26 cellular contexts compared by ENCODE assay signal in the genomic region with DNA sequence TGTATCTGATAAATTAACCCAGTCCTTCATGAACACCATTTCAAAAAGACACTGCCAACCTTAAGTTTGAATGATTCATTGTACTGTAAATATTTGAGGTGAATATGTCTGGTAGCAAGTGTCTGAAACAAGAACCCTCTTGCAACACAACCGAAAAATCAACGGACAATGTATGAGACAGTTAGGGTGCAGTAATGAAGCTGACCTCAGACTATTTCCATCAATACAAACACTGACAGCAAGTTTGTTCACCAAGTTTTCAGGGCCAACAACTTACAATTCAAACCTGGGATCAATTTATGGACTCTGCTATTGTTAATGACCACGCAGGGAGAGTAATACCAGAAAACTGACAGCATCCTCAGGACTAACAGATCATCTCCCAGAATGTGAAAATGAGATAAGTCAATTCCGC.
DNase-seq lines count a peak whose midpoint lies in the region; ATAC-seq, FAIRE-seq and TF ChIP-seq lines count a peak whose summit lies in the region.
"Had no signal": no experiment of that assay in that cellular context is flagged by ENCODE, and none has a peak within 500 bp of the region (broad histone marks: within the 10 kb centered on the region; RNA-seq: fewer than 3 reads in every experiment).

No MANE protein-coding gene starts in this region.

- no peak for TF ChIP-seq CTCF in A549 (IDR thresholded peaks at IDR 0.05)
- TF ChIP-seq CTCF in MM.1S (IDR thresholded peaks at IDR 0.05; ENCODE audit: low read length) = no peak
- no peak for TF ChIP-seq CTCF in Panc1 (IDR thresholded peaks at IDR 0.05)
- no peak for TF ChIP-seq CTCF in foreskin keratinocyte (conservative IDR thresholded peaks at IDR 0.05)

- POLR2A ChIA-PET in A549 (lab: Yijun Ruan, JAX) = no interaction called here
- POLR2A ChIA-PET in Panc1 (lab: Charles Lee) = no interaction called here

- H3K27me3 ChIP-seq in MM.1S (replicated peaks; ENCODE audit: insufficient read depth, low read length) (no peaks in the 10 kb centered on the region), Panc1 (ENCODE audit: control insufficient read depth, insufficient read depth, low read length) (0 out of 2 replicates have a peak, but pooled peaks cover 3% of the 10 kb centered on the region), foreskin keratinocyte (no peaks in the 10 kb centered on the region), mesendoderm (ENCODE audit: insufficient read depth, low read length, poor library complexity) (no peaks in the 10 kb centered on the region)
- H3K27me3 ChIP-seq: BLaER1, dorsolateral prefrontal cortex had no signal

- DNase-seq in A549 (ENCODE audit: low read depth in 1 of 2, low spot score in 1 of 2) (peak in 1 of 2 experiments; percentile 68), MM.1S (no peak), Panc1 (ENCODE audit: low read depth, low spot score) (peak; percentile 5), foreskin keratinocyte (peak; percentile 20 to 48), NCI-H2227 (lab: John Stamatoyannopoulos, UW; ENCODE audit: unreplicated experiment) (no peak), mesendoderm (no peak)
- DNase-seq: activated effector memory CD4-positive, alpha-beta T cell treated with Interleukin-2 at 50 U/mL for 16 hours; cerebellar nuclear complex; dorsolateral prefrontal cortex; GF-D8; HCEC 1CT; Kasumi-1; left ventricle myocardium superior; naive thymus-derived CD8-positive, alpha-beta T cell; NCI-H2029 treated with DMSO at 0.1 percent for 48 hours; NCI-H2227 treated with DMSO at 0.1 percent for 48 hours; NCI-H748 treated with DMSO at 0.1 percent for 48 hours; occipital lobe; OCI-M1; psoas muscle; SHP77 had no signal

- H3K79me1 ChIP-seq in mesendoderm (ENCODE audit: low read length) = no peaks in the 10 kb centered on the region

- H3K9ac ChIP-seq in MM.1S (ENCODE audit: low read length) (no peak overlapping the region), mesendoderm (ENCODE audit: low read length) (no peak overlapping the region)
- H3K9ac ChIP-seq: BLaER1 had no signal

- no peak; a peak in 3 of 5 replicates for TF ChIP-seq RAD21 in A549 (conservative IDR thresholded peaks at IDR 0.05 in 1 of 2, IDR thresholded peaks at IDR 0.05 in 1 of 2)

- no peaks in the 10 kb centered on the region for H3K9me3 ChIP-seq in A549
- no peaks in the 10 kb centered on the region for H3K9me3 ChIP-seq in MM.1S (replicated peaks; ENCODE audit: insufficient read depth, low read length)
- H3K9me3 ChIP-seq in Panc1 (ENCODE audit: control insufficient read depth, insufficient read depth, low read depth, low read length) = no peaks in the 10 kb centered on the region
- H3K9me3 ChIP-seq: BLaER1, psoas muscle had no signal

- H3K56ac ChIP-seq in mesendoderm (ENCODE audit: low read length) = no peak overlapping the region

- peaks cover 9% of the 10 kb centered on the region for H3F3A ChIP-seq in MM.1S (ENCODE audit: insufficient read depth, low read length)

- no peak overlapping the region for H3K4ac ChIP-seq in mesendoderm (ENCODE audit: low read depth, low read length)

- peaks cover 46% of the 10 kb centered on the region for H3K4me1 ChIP-seq in A549
- peaks cover 21% of the 10 kb centered on the region for H3K4me1 ChIP-seq in MM.1S (ENCODE audit: low read length)
- H3K4me1 ChIP-seq in Panc1 (ENCODE audit: control insufficient read depth, insufficient read depth, low read length) = no peaks in the 10 kb centered on the region
- no peaks in the 10 kb centered on the region for H3K4me1 ChIP-seq in foreskin keratinocyte
- no peaks in the 10 kb centered on the region for H3K4me1 ChIP-seq in mesendoderm (ENCODE audit: control insufficient read depth, low read depth, low read length)
- H3K4me1 ChIP-seq: BLaER1, psoas muscle had no signal

- no peak overlapping the region for H2BK5ac ChIP-seq in mesendoderm (ENCODE audit: low read length)

- BruUV-seq in Panc1 (replicated peaks; lab: Mats Ljungman, UMichigan) = no TSS peak

- H4K20me1 ChIP-seq in MM.1S (ENCODE audit: insufficient read depth, low read length) = no peaks in the 10 kb centered on the region
- H4K20me1 ChIP-seq: BLaER1 had no signal

- H2AK5ac ChIP-seq in mesendoderm (ENCODE audit: low read length) = no peak overlapping the region

- H3K18ac ChIP-seq in mesendoderm (ENCODE audit: low read length) = no peak overlapping the region

- TF ChIP-seq POLR2A in A549 (IDR thresholded peaks at IDR 0.05; ENCODE audit: low read length) = no peak

- H3K79me2 ChIP-seq in MM.1S (ENCODE audit: low read length) = peaks cover 57% of the 10 kb centered on the region
- no peaks in the 10 kb centered on the region for H3K79me2 ChIP-seq in mesendoderm (ENCODE audit: control insufficient read depth, insufficient read depth, low read length)

- H3K4me3 ChIP-seq in A549 (no peak overlapping the region), MM.1S (ENCODE audit: low read length) (no peak overlapping the region), Panc1 (ENCODE audit: low read depth in 2 of 2, low read length in 2 of 2) (no peak overlapping the region), mesendoderm (ENCODE audit: low read length) (no peak overlapping the region)
- H3K4me3 ChIP-seq: BLaER1, dorsolateral prefrontal cortex, psoas muscle had no signal

- H3K36me3 ChIP-seq in MM.1S (replicated peaks; ENCODE audit: insufficient read depth, low read length) (no peaks in the 10 kb centered on the region), Panc1 (ENCODE audit: control insufficient read depth, insufficient read depth, low read length) (no peaks in the 10 kb centered on the region), mesendoderm (ENCODE audit: control insufficient read depth, insufficient read depth, low read length) (no peaks in the 10 kb centered on the region)
- H3K36me3 ChIP-seq: BLaER1 had no signal

- no peaks in the 10 kb centered on the region for H3K9me2 ChIP-seq in MM.1S (replicated peaks; ENCODE audit: insufficient read depth, low read length)

- peak; percentile 92 to 93 for ATAC-seq in A549
- no peak for ATAC-seq in Panc1
- peak; percentile 42 for ATAC-seq in foreskin keratinocyte
- no peak for ATAC-seq in HG02678 (IDR thresholded peaks at IDR 0.05; ENCODE audit: unreplicated experiment)
- ATAC-seq in HG03378 (IDR thresholded peaks at IDR 0.05; ENCODE audit: unreplicated experiment) = no peak
- ATAC-seq: left ventricle myocardium superior; naive thymus-derived CD8-positive, alpha-beta T cell had no signal

- H4K8ac ChIP-seq in mesendoderm (ENCODE audit: low read depth, low read length) = no peak overlapping the region

- no peak overlapping the region for H2BK120ac ChIP-seq in mesendoderm (ENCODE audit: low read depth, low read length)

- H3K27ac ChIP-seq in A549 = peak overlapping the region; percentile 72 to 75
- no peak overlapping the region for H3K27ac ChIP-seq in MM.1S (ENCODE audit: low read length)
- H3K27ac ChIP-seq in Panc1 (ENCODE audit: low read length) = no peak overlapping the region
- no peak overlapping the region for H3K27ac ChIP-seq in foreskin keratinocyte
- no peak overlapping the region for H3K27ac ChIP-seq in mesendoderm (ENCODE audit: low read depth, low read length)
- H3K27ac ChIP-seq: BLaER1, dorsolateral prefrontal cortex, psoas muscle had no signal

- intact Hi-C loops in Panc1 (cut with micrococcal nuclease; ENCODE audit: unreplicated experiment) = no loop called here

- no peak overlapping the region for H3K23ac ChIP-seq in mesendoderm (ENCODE audit: low read length)

- FAIRE-seq in A549 (lab: Jason Lieb, UNC) = no peak
- FAIRE-seq: A204.1, GM19239 had no signal

- in situ Hi-C loops in Panc1 (cut with HindIII; ENCODE audit: low pct_unique_long_range_greater_than_20kb, low sequenced_read_pairs) = no loop called here

- H3K4me2 ChIP-seq in A549 (peak overlapping the region; percentile 80), MM.1S (ENCODE audit: low read depth, low read length) (peak overlapping the region; percentile 53; the same call in 1 of the 2 replicates), mesendoderm (ENCODE audit: low read length) (no peak overlapping the region)
- H3K4me2 ChIP-seq: BLaER1 had no signal

- no peak overlapping the region for H4K5ac ChIP-seq in mesendoderm (ENCODE audit: low read length)

- CTCF ChIA-PET in A549 (lab: Yijun Ruan, JAX) (interaction anchor here (0.6 to 2.0 kb wide), 5 partner anchors 8 to 125 kb away, joined by 3 to 8 read pairs (median 3); no protein-coding TSS in a partner anchor), Panc1 (lab: Charles Lee) (no interaction called here)

- WGBS in A549 (ENCODE audit: missing lambda C conversion rate) = 25% methylated on average over 4 of the region's 4 CpGs
- WGBS in mesendoderm (ENCODE audit: extremely low coverage, insufficient coverage, low lambda C conversion rate) = no CpG with 5 or more reads among the region's 4 CpGs

- H2AFZ ChIP-seq in MM.1S (ENCODE audit: low read length) = no peak overlapping the region

- H2BK15ac ChIP-seq in mesendoderm (replicated peaks; ENCODE audit: low read depth) = no peak overlapping the region

- TF ChIP-seq EP300 in A549 (IDR thresholded peaks at IDR 0.05) = peak; percentile 57 to 60; a peak in 2 of 5 replicates

TF ChIP-seq in A549, 52 proteins besides CTCF, POLR2A, EP300 and RAD21 (continues in another document):
- no peak for TF ChIP-seq HDAC2 (IDR thresholded peaks at IDR 0.05)
- TF ChIP-seq, protein P1, sequence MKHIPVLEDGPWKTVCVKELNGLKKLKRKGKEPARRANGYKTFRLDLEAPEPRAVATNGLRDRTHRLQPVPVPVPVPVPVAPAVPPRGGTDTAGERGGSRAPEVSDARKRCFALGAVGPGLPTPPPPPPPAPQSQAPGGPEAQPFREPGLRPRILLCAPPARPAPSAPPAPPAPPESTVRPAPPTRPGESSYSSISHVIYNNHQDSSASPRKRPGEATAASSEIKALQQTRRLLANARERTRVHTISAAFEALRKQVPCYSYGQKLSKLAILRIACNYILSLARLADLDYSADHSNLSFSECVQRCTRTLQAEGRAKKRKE (CRISPR knock-in tag; IDR thresholded peaks at IDR 0.05; ENCODE audit: low read depth) = no peak
- TF ChIP-seq ZC3H11A (IDR thresholded peaks at IDR 0.05) = no peak
- no peak for TF ChIP-seq RNF2 (IDR thresholded peaks at IDR 0.05; ENCODE audit: borderline replicate concordance, low read depth)
- TF ChIP-seq HEYL (CRISPR knock-in tag; IDR thresholded peaks at IDR 0.05) = no peak
- peak; percentile 49 to 74; a peak in 2 of 5 replicates for TF ChIP-seq JUN (IDR thresholded peaks at IDR 0.05)
- TF ChIP-seq, protein P2, sequence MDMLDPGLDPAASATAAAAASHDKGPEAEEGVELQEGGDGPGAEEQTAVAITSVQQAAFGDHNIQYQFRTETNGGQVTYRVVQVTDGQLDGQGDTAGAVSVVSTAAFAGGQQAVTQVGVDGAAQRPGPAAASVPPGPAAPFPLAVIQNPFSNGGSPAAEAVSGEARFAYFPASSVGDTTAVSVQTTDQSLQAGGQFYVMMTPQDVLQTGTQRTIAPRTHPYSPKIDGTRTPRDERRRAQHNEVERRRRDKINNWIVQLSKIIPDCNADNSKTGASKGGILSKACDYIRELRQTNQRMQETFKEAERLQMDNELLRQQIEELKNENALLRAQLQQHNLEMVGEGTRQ (IDR thresholded peaks at IDR 0.05) = no peak

Comparison
In these comparisons a context has a peak if more than half of its experiments do, and no peak if none do; other contexts are left out.
1. ATAC-seq: peak in A549 (2 of 2) and foreskin keratinocyte (single experiment); none in Panc1 (single experiment), HG02678 (single experiment) and HG03378 (single experiment).
2. DNase-seq: peak in Panc1 (single experiment) and foreskin keratinocyte (2 of 2); none in MM.1S (single experiment), NCI-H2227 (single experiment) and mesendoderm (single experiment).
3. H3K27ac ChIP-seq: peak in A549 (2 of 2); none in MM.1S (single experiment), Panc1 (single experiment), foreskin keratinocyte (single experiment) and mesendoderm (single experiment).